ENCODE assay signal across 8 cellular contexts in genomic region chr11:63986156-63986931, GRCh38. TPM values are rescaled to one million over a fixed set of nuclear protein-coding genes. Genes with fewer than 3 reads are reported as not detected.
DNase-seq lines count a peak whose midpoint lies in the region; ATAC-seq and TF ChIP-seq lines count a peak whose summit lies in the region.

A gene with protein sequence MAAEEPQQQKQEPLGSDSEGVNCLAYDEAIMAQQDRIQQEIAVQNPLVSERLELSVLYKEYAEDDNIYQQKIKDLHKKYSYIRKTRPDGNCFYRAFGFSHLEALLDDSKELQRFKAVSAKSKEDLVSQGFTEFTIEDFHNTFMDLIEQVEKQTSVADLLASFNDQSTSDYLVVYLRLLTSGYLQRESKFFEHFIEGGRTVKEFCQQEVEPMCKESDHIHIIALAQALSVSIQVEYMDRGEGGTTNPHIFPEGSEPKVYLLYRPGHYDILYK (plus strand): TSS chr11:63986438. CDS start chr11:63986457, 19 bp downstream.

- H2BK120ac ChIP-seq in trophoblast cell (ENCODE audit: insufficient read depth, low read length, poor library complexity): peak within 1 kb of the TSS; percentile 92

- H4K91ac ChIP-seq in trophoblast cell (ENCODE audit: low read depth, low read length): peak within 1 kb of the TSS; percentile 94

- H4K8ac ChIP-seq in trophoblast cell (ENCODE audit: low read depth, low read length): peak within 1 kb of the TSS; percentile 96

- H2AFZ ChIP-seq in trophoblast cell (ENCODE audit: insufficient read depth, low read length, poor library complexity): peak within 1 kb of the TSS; percentile 78

- H2AK5ac ChIP-seq in trophoblast cell (ENCODE audit: low read length): peak within 1 kb of the TSS; percentile 95

- H3K79me2 ChIP-seq in trophoblast cell (ENCODE audit: control insufficient read depth, insufficient read depth, low read length, poor library complexity): peaks cover 13% of the 10 kb centered on the region

- TF ChIP-seq EP300 in transverse colon (IDR thresholded peaks at IDR 0.05; ENCODE audit: low read depth): no peak

- CTCF ChIA-PET in GM10248 (lab: Yijun Ruan, JAX): interaction anchor here (0.9 to 3.2 kb wide), 4 partner anchors 14 to 315 kb away, joined by 3 to 19 read pairs (median 10); no protein-coding TSS in a partner anchor

- peak within 1 kb of the TSS; percentile 94 for H4K12ac ChIP-seq in trophoblast cell (ENCODE audit: low read depth, low read length)

- intact Hi-C loops in cardiac septum (cut with DNase I): no loop called here
- intact Hi-C loops in transverse colon (cut with DNase I; ENCODE audit: low total_unique reads): no loop called here

- WGBS in trophoblast cell (ENCODE audit: extremely low coverage, insufficient coverage, insufficient read length): no CpG with 5 or more reads among the region's 63 CpGs
- WGBS in transverse colon (ENCODE audit: low coverage in 1 of 2), 2 donors: 2% methylated on average over 34 of the region's 63 CpGs; no CpG with 5 or more reads in 1 of the 2 donors

- peak; percentile 73 for TF ChIP-seq POLR2A in transverse colon (IDR thresholded peaks at IDR 0.05)

- H3K4me1 ChIP-seq in adipocyte (ENCODE audit: control insufficient read depth, insufficient read depth, low read length): peaks cover 17% of the 10 kb centered on the region
- peaks cover 11 to 17% of the 10 kb centered on the region in 2 experiments for H3K4me1 ChIP-seq in trophoblast cell (ENCODE audit: control insufficient read depth in 1 of 2, insufficient read depth in 2 of 2, low read length in 2 of 2)
- peaks cover 10 to 26% (median 16%) of the 10 kb centered on the region in 4 donors for H3K4me1 ChIP-seq in transverse colon

- TF ChIP-seq CTCF in GM10248 (IDR thresholded peaks at IDR 0.05; ENCODE audit: control extremely low read depth, extremely low read depth, low read depth, missing control alignments): no peak
- TF ChIP-seq CTCF in transverse colon (IDR thresholded peaks at IDR 0.05): no peak

- H3K4me2 ChIP-seq in trophoblast cell (ENCODE audit: low read length): peak within 1 kb of the TSS; percentile 92

- H3K4me3 ChIP-seq in adipocyte (ENCODE audit: low read length): peak within 1 kb of the TSS; percentile 94
- peak within 1 kb of the TSS; percentile 100 for H3K4me3 ChIP-seq in trophoblast cell (ENCODE audit: low read depth, low read length)
- peak within 1 kb of the TSS; percentile 84 to 100 (median 95) for H3K4me3 ChIP-seq in transverse colon

- in situ Hi-C loops in transverse colon (cut with MboI; ENCODE audit: low pct_ligation_motif_present in 1 of 4, low pct_unique_long_range_greater_than_20kb in 1 of 4, low sequenced_read_pairs in 3 of 4): no loop called here

- peak within 1 kb of the TSS; percentile 94 for H3K14ac ChIP-seq in trophoblast cell (ENCODE audit: low read length)

- DNase-seq in GM10248 (ENCODE audit: extremely low spot score) (peak; percentile 95), NCI-H1417 treated with DMSO at 0.1 percent for 48 hours (lab: John Stamatoyannopoulos, UW) (peak; percentile 88), T follicular helper cell (ENCODE audit: low read depth) (peak; percentile 82), adipocyte (ENCODE audit: low read depth) (peak; percentile 98), cardiac septum (ENCODE audit: low spot score) (peak; percentile 95), trophoblast cell (peak; percentile 98 to 99), transverse colon (peak; percentile 95)

- H2BK5ac ChIP-seq in trophoblast cell (ENCODE audit: low read depth, low read length, poor library complexity): peak within 1 kb of the TSS; percentile 73

- H3K23ac ChIP-seq in trophoblast cell (ENCODE audit: low read length): no peak within 1 kb of the TSS

- no peak within 1 kb of the TSS for H2BK12ac ChIP-seq in trophoblast cell (ENCODE audit: low read length)

- peak within 1 kb of the TSS; percentile 77 for H3K4ac ChIP-seq in trophoblast cell (ENCODE audit: low read depth, low read length)

- H3K27me3 ChIP-seq in adipocyte (replicated peaks; ENCODE audit: control insufficient read depth, insufficient read depth, low read length) (no peaks in the 10 kb centered on the region), trophoblast cell (ENCODE audit: insufficient read depth, low read length) (no peaks in the 10 kb centered on the region), transverse colon (no peaks in the 10 kb centered on the region)

- H3K9ac ChIP-seq in adipocyte (ENCODE audit: low read length): peak within 1 kb of the TSS; percentile 96
- peak within 1 kb of the TSS; percentile 99 for H3K9ac ChIP-seq in trophoblast cell (ENCODE audit: low read length)

- peak within 1 kb of the TSS; percentile 86 for H3K27ac ChIP-seq in trophoblast cell (ENCODE audit: low read depth, low read length)
- H3K27ac ChIP-seq in transverse colon: peak within 1 kb of the TSS; percentile 84 to 95 (median 92)

- peaks cover 9% of the 10 kb centered on the region for H3K79me1 ChIP-seq in trophoblast cell (ENCODE audit: low read length)

- ATAC-seq in HG02678 (IDR thresholded peaks at IDR 0.05; ENCODE audit: unreplicated experiment): peak; percentile 86

- peaks cover 20% of the 10 kb centered on the region for H3K36me3 ChIP-seq in adipocyte (ENCODE audit: control insufficient read depth, insufficient read depth, low read length, severe bottlenecking)
- H3K36me3 ChIP-seq in trophoblast cell (ENCODE audit: control insufficient read depth in 1 of 2, insufficient read depth in 2 of 2, low read length in 2 of 2): peaks cover 20 to 28% of the 10 kb centered on the region in 2 experiments
- H3K36me3 ChIP-seq in transverse colon: peaks cover 0 to 6% (median 2%) of the 10 kb centered on the region in 4 donors

- H3K18ac ChIP-seq in trophoblast cell (ENCODE audit: low read length): peak within 1 kb of the TSS; percentile 76

- no peaks in the 10 kb centered on the region for H3K9me3 ChIP-seq in adipocyte (ENCODE audit: control insufficient read depth, low read length)
- H3K9me3 ChIP-seq in trophoblast cell (ENCODE audit: insufficient read depth, low read depth, low read length): peaks cover 1% of the 10 kb centered on the region
- H3K9me3 ChIP-seq in transverse colon: no peaks in the 10 kb centered on the region

- POLR2A ChIA-PET in GM10248 (lab: Yijun Ruan, JAX): interaction anchor here (0.5 to 0.6 kb wide), 3 partner anchors 9 to 1734 kb away, joined by 4 to 6 read pairs (median 5); partner anchors contain the start of gene RNASEH2C

RNA-seq across cellular contexts. Expression of the gene that starts here (rescaled TPM):
- total RNA-seq in cardiac septum: 48.1 TPM
- 88.2 and 91.1 TPM in 2 replicates for polyA plus RNA-seq in trophoblast cell (2013)
- 100 to 1,000 TPM in 1 of 4 donors, 10 to 100 TPM in 3; 52.7 to 114 (median 79.4) TPM for total RNA-seq in transverse colon

Comparison
In these comparisons a context has a peak if more than half of its experiments do, and no peak if none do; other contexts are left out.
1. Peak in every context shown above with its lines: DNase-seq, ATAC-seq, H3K4me3 ChIP-seq and H3K27ac ChIP-seq.